ENCODE assay signal across 15 cellular contexts in genomic region chr6:35224720-35225119, GRCh38. TPM values are rescaled to one million over a fixed set of nuclear protein-coding genes. Genes with fewer than 3 reads are reported as not detected.
"Had no signal": no experiment of that assay in that cellular context is flagged by ENCODE, and none has a peak within 500 bp of the region (broad histone marks: within the 10 kb centered on the region; RNA-seq: fewer than 3 reads in every experiment).

No MANE protein-coding gene starts in this region.

- H3K27ac ChIP-seq: cardiac muscle cell, gastroesophageal sphincter, skin epidermis, tibial nerve, vagina had no signal

- H3K4me1 ChIP-seq: tibial nerve, vagina had no signal

- H3K27me3 ChIP-seq: cardiac muscle cell, gastroesophageal sphincter, tibial nerve, vagina had no signal

- ATAC-seq: activated CD4-positive, alpha-beta T cell treated with anti-CD3 and anti-CD28 coated beads for 36 hours; activated CD8-positive, alpha-beta memory T cell treated with anti-CD3 and anti-CD28 coated beads, Interleukin-2, amount 10 ng/mL, durations not matched to agents 7 days and 5 days; gastroesophageal sphincter; left lobe of liver had no signal

- H3K4me3 ChIP-seq: cardiac muscle cell, gastroesophageal sphincter, skin epidermis, tibial nerve, vagina had no signal

- DNase-seq: activated CD4-positive, alpha-beta memory T cell treated with anti-CD3 and anti-CD28 coated beads for 36 hours; activated CD4-positive, alpha-beta T cell treated with anti-CD3 and anti-CD28 coated beads for 36 hours; activated CD8-positive, alpha-beta memory T cell treated with anti-CD3 and anti-CD28 coated beads, Interleukin-2, amount 10 ng/mL, durations not matched to agents 7 days and 5 days; activated naive CD4-positive, alpha-beta T cell treated with anti-CD3 and anti-CD28 coated beads, Interleukin-2, amount 10 ng/mL, durations not matched to agents 7 days and 5 days; activated T-cell treated with anti-CD3 and anti-CD28 coated beads, Interleukin-2, amount 50 U/mL, for 1 hour; islet precursor cell; stimulated activated CD4-positive, alpha-beta T cell treated with anti-CD3 and anti-CD28 coated beads, Interleukin-4, amount 100 ng/mL, for 24 hours; stimulated activated naive CD4-positive, alpha-beta T cell; substantia nigra had no signal

- H3K36me3 ChIP-seq: cardiac muscle cell, vagina had no signal

- H3K9me3 ChIP-seq: gastroesophageal sphincter, tibial nerve, vagina had no signal

RNA-seq across cellular contexts. Expression of gene SCUBE3, which starts 11.0 kb away (rescaled TPM):
- total RNA-seq: activated CD4-positive, alpha-beta T cell treated with anti-CD3 and anti-CD28 coated beads for 36 hours had no signal
